In the genomic region with DNA sequence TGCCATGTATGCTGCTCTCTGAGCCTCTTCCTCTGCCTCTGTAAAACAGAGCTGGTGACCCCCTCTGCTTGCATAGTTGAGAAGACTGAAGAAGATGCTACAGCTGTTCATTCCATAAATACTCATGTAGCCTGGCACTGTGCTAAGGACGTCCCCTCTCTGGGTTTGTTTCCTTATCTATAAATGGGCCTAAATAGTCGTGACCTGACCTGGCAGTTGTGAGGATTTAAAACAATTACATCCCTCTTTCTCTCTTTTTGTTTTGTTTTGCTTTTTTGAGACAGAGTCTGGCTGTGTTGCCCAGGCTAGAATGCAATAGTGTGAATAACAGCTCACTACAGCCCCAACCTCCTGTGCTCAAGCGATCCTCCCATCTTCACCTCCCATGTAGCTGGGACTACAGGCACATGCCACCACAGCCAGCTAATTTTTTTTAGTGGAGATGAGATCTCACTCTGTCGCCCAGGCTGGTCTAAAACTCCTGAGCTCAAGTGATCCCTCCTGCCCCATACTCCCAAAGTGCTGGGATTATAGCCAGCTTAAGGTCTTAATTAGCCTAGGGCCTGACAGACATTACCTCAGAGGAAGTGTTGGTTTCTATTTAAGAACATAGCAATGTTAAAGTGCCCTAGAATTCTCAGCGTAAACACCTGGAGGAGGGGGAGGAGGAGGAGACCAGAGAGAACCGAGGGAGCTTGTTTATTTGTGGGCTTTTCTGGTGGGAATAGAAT, we compare ENCODE assay signal across 14 cellular contexts.
"Had no signal": no experiment of that assay in that cellular context is flagged by ENCODE, and none has a peak within 500 bp of the region (broad histone marks: within the 10 kb centered on the region; RNA-seq: fewer than 3 reads in every experiment).

No MANE protein-coding gene starts in this region.

- H3K9me3 Mint-ChIP-seq: naive thymus-derived CD4-positive, alpha-beta T cell had no signal

- ATAC-seq: activated CD4-positive, alpha-beta T cell treated with anti-CD3 and anti-CD28 coated beads for 36 hours; naive thymus-derived CD4-positive, alpha-beta T cell had no signal

- H3K4me3 Mint-ChIP-seq: activated CD4-positive, alpha-beta T cell treated with anti-CD3 and anti-CD28 coated beads for 36 hours had no signal

- H3K27ac Mint-ChIP-seq: activated CD4-positive, alpha-beta T cell treated with anti-CD3 and anti-CD28 coated beads for 36 hours; progenitor cell of endocrine pancreas had no signal

- H3K27me3 Mint-ChIP-seq: activated CD4-positive, alpha-beta T cell treated with anti-CD3 and anti-CD28 coated beads for 36 hours; naive thymus-derived CD4-positive, alpha-beta T cell; progenitor cell of endocrine pancreas had no signal

- DNase-seq: activated CD4-positive, alpha-beta T cell treated with anti-CD3 and anti-CD28 coated beads for 36 hours; activated CD8-positive, alpha-beta memory T cell treated with anti-CD3 and anti-CD28 coated beads for 24 hours; activated naive CD4-positive, alpha-beta T cell treated with Interleukin-2 at 50 U/mL for 16 hours; caudate nucleus; colonic mucosa; effector CD8-positive, alpha-beta T cell; kidney glomerular epithelial cell; midbrain; naive thymus-derived CD4-positive, alpha-beta T cell; stimulated activated CD4-positive, alpha-beta T cell treated with anti-CD3 and anti-CD28 coated beads, Interleukin-12 subunit alpha, Interleukin-12 subunit beta, amount 100 ng/mL, for 4 hours; stimulated activated naive CD4-positive, alpha-beta T cell treated with Interleukin-2 at 50 U/mL for 16 hours; SW 1271; T1000 had no signal
